23 cellular contexts compared by ENCODE assay signal in genomic region chr13:74794582-74794981, GRCh38.
DNase-seq lines count a peak whose midpoint lies in the region; ATAC-seq and TF ChIP-seq lines count a peak whose summit lies in the region.
"Had no signal": no experiment of that assay in that cellular context is flagged by ENCODE, and none has a peak within 500 bp of the region (broad histone marks: within the 10 kb centered on the region; RNA-seq: fewer than 3 reads in every experiment).

No MANE protein-coding gene starts in this region.

- no CpG with 5 or more reads among the region's 3 CpGs for WGBS in H9 (ENCODE audit: extremely low coverage, insufficient read length, low lambda C conversion rate)

- no peak overlapping the region; a peak in 1 of 7 replicates for H3K27ac Mint-ChIP-seq in H9
- H3K27ac Mint-ChIP-seq: activated CD4-positive, alpha-beta memory T cell treated with anti-CD3 and anti-CD28 coated beads for 36 hours; memory B cell; naive B cell had no signal

- no peak overlapping the region for H2BK20ac ChIP-seq in H9 (ENCODE audit: low read depth, low read length, poor library complexity, severe bottlenecking)

- H2BK12ac ChIP-seq in H9 (ENCODE audit: insufficient read length, low read depth, low read length) = no peak overlapping the region

- no peaks in the 10 kb centered on the region for H3K9me3 ChIP-seq in AG04450 (ENCODE audit: control insufficient read depth, insufficient read depth, low read length)
- no peaks in the 10 kb centered on the region for H3K9me3 ChIP-seq in H9 (ENCODE audit: control insufficient read depth, low read depth, low read length)
- H3K9me3 ChIP-seq: ovary, transverse colon had no signal

- CTCF ChIA-PET in AG04450 (lab: Charles Lee) = no interaction called here

- POLR2A ChIA-PET in AG04450 (lab: Yijun Ruan, JAX) = no interaction called here

- H3K4me2 ChIP-seq in H9 (ENCODE audit: insufficient read depth, insufficient read length, low read length) = no peak overlapping the region

- H3K27me3 Mint-ChIP-seq in H9 (ENCODE audit: low read depth) = peaks cover 2% of the 10 kb centered on the region; the same call in 1 of the 2 replicates

- H3K4me1 Mint-ChIP-seq in H9 = no peaks in the 10 kb centered on the region
- H3K4me1 Mint-ChIP-seq: memory B cell, naive B cell had no signal

- no peak overlapping the region for H2BK120ac ChIP-seq in H9 (ENCODE audit: low read depth, low read length, poor library complexity, severe bottlenecking)

- H4K20me1 ChIP-seq in H9 (ENCODE audit: control insufficient read depth, insufficient read depth, insufficient read length) = no peaks in the 10 kb centered on the region

- no peak overlapping the region for H3T11ph ChIP-seq in H9 (ENCODE audit: low read length)

- H3K4me1 ChIP-seq in H9 (ENCODE audit: insufficient read depth, low read length) = no peaks in the 10 kb centered on the region
- H3K4me1 ChIP-seq: adrenal gland, transverse colon had no signal

- H4K91ac ChIP-seq in H9 (ENCODE audit: insufficient read length, low read depth, low read length) = no peak overlapping the region

- H2AFZ ChIP-seq in H9 (ENCODE audit: low read length) = no peak overlapping the region

- no peaks in the 10 kb centered on the region; a peak in 1 of 5 replicates for H3K9me3 Mint-ChIP-seq in H9
- H3K9me3 Mint-ChIP-seq: activated CD4-positive, alpha-beta memory T cell treated with anti-CD3 and anti-CD28 coated beads for 36 hours; memory B cell had no signal

- H3K4me3 Mint-ChIP-seq in H9 = no peak overlapping the region
- H3K4me3 Mint-ChIP-seq: activated CD4-positive, alpha-beta memory T cell treated with anti-CD3 and anti-CD28 coated beads for 36 hours; memory B cell; naive B cell had no signal

- H3K27ac ChIP-seq in AG04450 (ENCODE audit: low read depth, low read length) = no peak overlapping the region
- H3K27ac ChIP-seq in H9 (ENCODE audit: insufficient read length, low read depth, low read length) = no peak overlapping the region
- H3K27ac ChIP-seq: adrenal gland, cardiac muscle cell, epithelial cell of prostate, ovary, transverse colon had no signal

- H3K79me2 ChIP-seq in H9 (ENCODE audit: insufficient read depth, low read length) = no peaks in the 10 kb centered on the region

- peak; percentile 24 for TF ChIP-seq CTCF in AG04450 (IDR thresholded peaks at IDR 0.05; ENCODE audit: low read depth, low read length)
- peak; percentile 35; the same call in 2 of the 3 replicates for TF ChIP-seq CTCF in H9 (conservative IDR thresholded peaks at IDR 0.05)

- H2BK5ac ChIP-seq in H9 (ENCODE audit: insufficient read length, low read length) = no peak overlapping the region

- no peaks in the 10 kb centered on the region for H3K27me3 ChIP-seq in AG04450 (ENCODE audit: control insufficient read depth, insufficient read depth, low read length)
- H3K27me3 ChIP-seq in H9 (ENCODE audit: insufficient read depth, low read length) = no peaks in the 10 kb centered on the region
- H3K27me3 ChIP-seq: adrenal gland, cardiac muscle cell, ovary, transverse colon had no signal

- no peak for ATAC-seq in GM19455 (IDR thresholded peaks at IDR 0.05; ENCODE audit: unreplicated experiment)
- ATAC-seq: Panc1 had no signal

- no peak overlapping the region for H4K8ac ChIP-seq in H9 (replicated peaks; ENCODE audit: insufficient read length, low read depth, low read length)

- H2BK15ac ChIP-seq in H9 (ENCODE audit: low read depth, low read length) = no peak overlapping the region

- H3K79me1 ChIP-seq in H9 (ENCODE audit: insufficient read depth, low read depth, low read length, poor library complexity, severe bottlenecking) = no peaks in the 10 kb centered on the region

- no peak overlapping the region for H3K9ac ChIP-seq in H9 (ENCODE audit: extremely low read depth, insufficient read length, low read length)

- H3K23me2 ChIP-seq in H9 (ENCODE audit: insufficient read length, low read depth, low read length, poor library complexity, severe bottlenecking) = no peaks in the 10 kb centered on the region

- H3K18ac ChIP-seq in H9 (ENCODE audit: insufficient read length, low read depth, low read length) = no peak overlapping the region

- no peak overlapping the region for H2AK5ac ChIP-seq in H9 (ENCODE audit: insufficient read length, low read length)

- no peaks in the 10 kb centered on the region; a peak in 3 of 7 replicates for H3K36me3 Mint-ChIP-seq in H9 (ENCODE audit: insufficient read depth in 1 of 3, low read depth in 3 of 3)
- H3K36me3 Mint-ChIP-seq: activated CD4-positive, alpha-beta memory T cell treated with anti-CD3 and anti-CD28 coated beads for 36 hours; memory B cell; naive B cell had no signal

- no peak overlapping the region for H3K4ac ChIP-seq in H9 (ENCODE audit: low read depth, low read length)

- DNase-seq in AG04450 (ENCODE audit: low read depth, low spot score) (no peak), H9 (no peak), brain pericyte (ENCODE audit: low read depth, low spot score) (peak; percentile 61), medulla oblongata (ENCODE audit: extremely low spot score) (peak; percentile 21), NCI-H2081 (lab: John Stamatoyannopoulos, UW) (no peak), AG08395 (ENCODE audit: low spot score) (no peak)
- DNase-seq in activated CD8-positive, alpha-beta memory T cell treated with anti-CD3 and anti-CD28 coated beads, Interleukin-2, amount 50 U/mL, for 48 hours = no peak
- DNase-seq: activated CD4-positive, alpha-beta memory T cell treated with anti-CD3 and anti-CD28 coated beads for 36 hours; activated T-cell treated with anti-CD3 and anti-CD28 coated beads for 4 hours; adrenal gland; HCEC 1CT; naive B cell; NCI-H146; ovary; stimulated activated CD4-positive, alpha-beta T cell treated with anti-CD3 and anti-CD28 coated beads, Interleukin-1b, Interleukin-23, amount 100 ng/mL, for 48 hours; stimulated activated naive CD4-positive, alpha-beta T cell treated with Interleukin-2 at 50 U/mL for 16 hours; T-helper 2 cell; transverse colon had no signal

- no peak overlapping the region for H3K56ac ChIP-seq in H9 (ENCODE audit: insufficient read length, low read depth, low read length)

- H4K5ac ChIP-seq in H9 (ENCODE audit: insufficient read length, low read depth, low read length) = no peak overlapping the region

- no peak overlapping the region for H3K14ac ChIP-seq in H9 (ENCODE audit: insufficient read depth, low read length)

- H3K4me3 ChIP-seq in AG04450 (ENCODE audit: low read depth, low read length) = no peak overlapping the region
- H3K4me3 ChIP-seq: adrenal gland, cardiac muscle cell, ovary, transverse colon had no signal

- no peak overlapping the region for H3K23ac ChIP-seq in H9 (ENCODE audit: insufficient read length, low read depth, low read length)

Comparison
In these comparisons a context has a peak if more than half of its experiments do, and no peak if none do; other contexts are left out.
1. DNase-seq: peak in brain pericyte (single experiment) and medulla oblongata (single experiment); none in AG04450 (single experiment), H9 (single experiment), NCI-H2081 (0 of 2), activated CD8-positive, alpha-beta memory T cell treated with anti-CD3 and anti-CD28 coated beads, Interleukin-2, amount 50 U/mL, for 48 hours (single experiment) and AG08395 (single experiment).